ENCODE assay signal across 8 cellular contexts in the genomic region with DNA sequence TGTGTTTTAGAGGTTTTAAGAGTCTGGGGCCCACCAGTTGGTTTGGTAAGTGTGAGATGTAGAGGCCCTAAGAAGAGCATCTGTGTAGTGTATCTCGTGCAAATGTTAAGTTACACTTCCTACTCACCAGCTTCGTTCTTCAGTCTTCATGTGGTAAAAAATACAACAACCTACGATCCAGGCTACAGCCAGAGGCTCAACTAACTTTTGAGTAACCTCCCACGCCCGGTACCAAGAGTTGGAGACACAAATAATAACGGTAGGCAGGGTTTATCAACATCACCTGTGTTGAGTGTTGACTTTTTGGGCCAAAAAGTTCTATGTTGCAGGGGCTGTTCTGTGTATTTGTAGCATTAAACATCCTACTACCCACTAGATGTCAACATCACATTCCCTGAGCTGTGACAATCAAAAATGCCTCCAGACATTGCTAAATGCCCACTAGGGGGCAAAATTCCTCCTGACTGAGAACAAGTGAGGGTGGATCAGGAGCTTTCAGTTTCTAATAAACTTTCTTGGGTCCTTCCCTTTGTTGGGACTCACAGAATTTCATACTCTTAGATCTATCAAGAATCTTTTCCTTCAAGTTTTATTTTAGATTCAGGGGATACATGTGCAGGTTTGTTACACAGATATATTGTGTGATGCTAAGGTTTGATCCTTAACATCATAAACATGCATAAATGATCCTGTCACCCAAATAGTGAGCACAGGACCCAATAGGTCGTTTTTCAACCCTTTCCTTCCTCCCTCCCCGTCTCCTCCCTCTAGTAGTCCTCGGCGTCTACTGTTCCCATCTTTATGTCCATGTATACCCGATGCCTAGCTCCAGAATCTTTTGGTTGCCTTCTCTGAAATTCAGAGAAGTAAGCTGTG.
DNase-seq lines count a peak whose midpoint lies in the region; ATAC-seq and TF ChIP-seq lines count a peak whose summit lies in the region.

No MANE protein-coding gene starts in this region.

- peak overlapping the region; percentile 24 to 60 for H3K27ac Mint-ChIP-seq in activated naive CD4-positive, alpha-beta T cell treated with anti-CD3 and anti-CD28 coated beads, Interleukin-2, amount 50 U/mL, for 72 hours

- H3K36me3 ChIP-seq in cardiac muscle cell: no peaks in the 10 kb centered on the region
- no peaks in the 10 kb centered on the region for H3K36me3 ChIP-seq in rectal smooth muscle tissue (ENCODE audit: control insufficient read depth, insufficient read depth, low read length)

- H3K27me3 ChIP-seq in cardiac muscle cell (no peaks in the 10 kb centered on the region), rectal smooth muscle tissue (ENCODE audit: control insufficient read depth, insufficient read depth, low read length) (no peaks in the 10 kb centered on the region)

- peaks cover 16% of the 10 kb centered on the region for H3K4me1 ChIP-seq in cardiac muscle cell (ENCODE audit: low read depth)
- peaks cover 6% of the 10 kb centered on the region for H3K4me1 ChIP-seq in rectal smooth muscle tissue (ENCODE audit: control insufficient read depth, insufficient read depth, low read length)

- peak; percentile 92 for ATAC-seq in GM21447 (IDR thresholded peaks at IDR 0.05; ENCODE audit: unreplicated experiment)
- ATAC-seq in activated naive CD4-positive, alpha-beta T cell treated with anti-CD3 and anti-CD28 coated beads, Interleukin-2, amount 50 U/mL, for 72 hours: peak; percentile 81 to 92

- no peaks in the 10 kb centered on the region for H3K36me3 Mint-ChIP-seq in activated naive CD4-positive, alpha-beta T cell treated with anti-CD3 and anti-CD28 coated beads, Interleukin-2, amount 50 U/mL, for 72 hours

- DNase-seq in ELF-1 (ENCODE audit: low read depth, low spot score): peak; percentile 72
- peak; percentile 80 for DNase-seq in HT-29 (ENCODE audit: low spot score)
- DNase-seq in RWPE1 (ENCODE audit: low spot score): peak; percentile 52
- peak in 1 of 2 donors; percentile 62 for DNase-seq in activated naive CD4-positive, alpha-beta T cell treated with anti-CD3 and anti-CD28 coated beads, Interleukin-2, amount 50 U/mL, for 72 hours (ENCODE audit: low spot score in 2 of 2)
- peak; percentile 80 to 82 for DNase-seq in cardiac muscle cell (ENCODE audit: low read depth in 1 of 2, low spot score in 1 of 2)
- DNase-seq in middle frontal gyrus (ENCODE audit: extremely low spot score, low spot score): no peak

- H3K9ac ChIP-seq in rectal smooth muscle tissue (ENCODE audit: low read length): no peak overlapping the region

- no peaks in the 10 kb centered on the region for H3K9me3 ChIP-seq in cardiac muscle cell (ENCODE audit: low read depth)

- CTCF ChIA-PET in RWPE1 (lab: Yijun Ruan, JAX): interaction anchor here (0.6 to 2.9 kb wide), 11 partner anchors 14 to 417 kb away, joined by 3 to 25 read pairs (median 3); a partner anchor contains a TSS

- POLR2A ChIA-PET in RWPE1 (lab: Yijun Ruan, JAX; ENCODE audit: low non-redundant PET): no interaction called here

- H3K4me3 ChIP-seq in cardiac muscle cell (no peak overlapping the region), rectal smooth muscle tissue (ENCODE audit: low read length) (peak overlapping the region; percentile 38)

- TF ChIP-seq CTCF in RWPE1 (conservative IDR thresholded peaks at IDR 0.05; ENCODE audit: low read depth): peak; percentile 70
- TF ChIP-seq CTCF in cardiac muscle cell (IDR thresholded peaks at IDR 0.05; ENCODE audit: low read depth, low read length): peak; percentile 84

- H3K27ac ChIP-seq in RWPE1 (no peak overlapping the region), cardiac muscle cell (peak overlapping the region; percentile 25), rectal smooth muscle tissue (ENCODE audit: low read depth, low read length) (no peak overlapping the region)

- no peaks in the 10 kb centered on the region for H3K9me3 Mint-ChIP-seq in activated naive CD4-positive, alpha-beta T cell treated with anti-CD3 and anti-CD28 coated beads, Interleukin-2, amount 50 U/mL, for 72 hours
